15 cellular contexts compared by ENCODE assay signal in the genomic region with DNA sequence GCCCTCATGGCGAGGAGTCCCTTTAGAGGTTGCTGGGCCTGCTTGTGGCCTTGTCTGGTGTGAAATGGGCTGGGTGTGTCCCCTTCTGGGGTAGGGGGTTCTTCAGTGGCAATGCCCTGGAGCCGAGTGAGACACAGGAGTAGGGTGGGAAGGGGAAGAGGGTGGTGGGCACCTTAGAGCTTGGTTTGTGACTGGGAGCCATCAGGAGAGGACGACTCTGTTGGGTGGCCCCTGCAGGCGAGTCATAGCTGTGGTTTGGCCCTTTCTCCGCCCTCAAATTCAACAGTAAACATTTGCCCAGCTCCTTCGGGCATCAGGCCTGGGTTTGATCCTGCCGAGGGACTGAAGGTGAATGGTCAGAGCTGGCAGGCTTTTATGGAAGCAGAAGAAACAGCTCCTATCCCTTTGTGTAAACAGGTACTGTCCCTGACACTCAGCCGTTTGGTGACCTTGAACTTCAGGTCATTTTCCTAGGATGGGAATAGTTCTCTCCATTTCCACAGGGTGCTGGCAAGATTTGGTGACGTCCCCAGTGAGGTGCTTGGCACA. TPM values are rescaled to one million over a fixed set of nuclear protein-coding genes. Genes with fewer than 3 reads are reported as not detected.
DNase-seq lines count a peak whose midpoint lies in the region; ATAC-seq and TF ChIP-seq lines count a peak whose summit lies in the region.
"Had no signal": no experiment of that assay in that cellular context is flagged by ENCODE, and none has a peak within 500 bp of the region (broad histone marks: within the 10 kb centered on the region; RNA-seq: fewer than 3 reads in every experiment).

No MANE protein-coding gene starts in this region.

- TF ChIP-seq CTCF in left ventricle myocardium inferior (IDR thresholded peaks at IDR 0.05; ENCODE audit: borderline replicate concordance) (no peak), heart left ventricle (IDR thresholded peaks at IDR 0.05) (no peak), liver (IDR thresholded peaks at IDR 0.05; ENCODE audit: low read depth, low read length, missing input control) (no peak), transverse colon (IDR thresholded peaks at IDR 0.05) (peak in 1 of 5 experiments; percentile 12), uterus (IDR thresholded peaks at IDR 0.05) (no peak)

- H3K4me1 ChIP-seq in left ventricle myocardium inferior (peaks cover 42% of the 10 kb centered on the region), heart left ventricle (peaks cover 0 to 31% (median 17%) of the 10 kb centered on the region in 12 donors), liver (ENCODE audit: control insufficient read depth in 4 of 4, insufficient read depth in 4 of 4, low read length in 3 of 4) (peaks cover 10 to 33% (median 27%) of the 10 kb centered on the region in 4 donors), transverse colon (peaks cover 8 to 37% (median 22%) of the 10 kb centered on the region in 4 donors), uterus (peaks cover 0 to 13% of the 10 kb centered on the region in 2 donors)
- H3K4me1 ChIP-seq: colonic mucosa had no signal

- H3K9me3 ChIP-seq in left ventricle myocardium inferior (replicated peaks): no peaks in the 10 kb centered on the region
- no peaks in the 10 kb centered on the region for H3K9me3 ChIP-seq in heart left ventricle
- H3K9me3 ChIP-seq in liver (ENCODE audit: control insufficient read depth in 4 of 4, low read length in 3 of 4): no peaks in the 10 kb centered on the region
- no peaks in the 10 kb centered on the region for H3K9me3 ChIP-seq in transverse colon
- H3K9me3 ChIP-seq in uterus: no peaks in the 10 kb centered on the region
- H3K9me3 ChIP-seq: colonic mucosa, right atrium auricular region, thyroid gland had no signal

- H3K4me3 ChIP-seq in left ventricle myocardium inferior (no peak overlapping the region), heart left ventricle (no peak overlapping the region), liver (ENCODE audit: low read depth in 1 of 3, low read length in 3 of 3) (no peak overlapping the region), transverse colon (no peak overlapping the region), uterus (no peak overlapping the region)
- H3K4me3 ChIP-seq: colonic mucosa, right atrium auricular region, thyroid gland had no signal

- no peak for ATAC-seq in heart left ventricle
- ATAC-seq: activated CD4-positive, CD25-positive, alpha-beta regulatory T cell treated with anti-CD3 and anti-CD28 coated beads, Interleukin-2, amount 50 U/mL, for 24 hours; left colon had no signal

- no peak for TF ChIP-seq EP300 in transverse colon (IDR thresholded peaks at IDR 0.05; ENCODE audit: low read depth)

- no peak for DNase-seq in left ventricle myocardium inferior
- no peak for DNase-seq in heart left ventricle
- peak; percentile 36 for DNase-seq in SW480 (ENCODE audit: low spot score)
- no peak for DNase-seq in transverse colon
- no peak for DNase-seq in uterus
- DNase-seq in SHP77 (lab: John Stamatoyannopoulos, UW): no peak
- no peak for DNase-seq in GM03348 (ENCODE audit: low spot score)
- DNase-seq: activated naive CD4-positive, alpha-beta T cell treated with Interleukin-2 at 50 U/mL for 16 hours; colonic mucosa; thyroid gland had no signal

- TF ChIP-seq POLR2A in heart left ventricle (IDR thresholded peaks at IDR 0.05) (no peak), transverse colon (IDR thresholded peaks at IDR 0.05) (no peak), uterus (IDR thresholded peaks at IDR 0.05) (no peak)

- no peak overlapping the region for H3K9ac ChIP-seq in liver (ENCODE audit: low read depth in 1 of 2, low read length in 2 of 2)

- in situ Hi-C loops in transverse colon (cut with MboI; ENCODE audit: low pct_ligation_motif_present in 1 of 4, low pct_unique_long_range_greater_than_20kb in 1 of 4, low sequenced_read_pairs in 3 of 4): no loop called here

- intact Hi-C loops in left ventricle myocardium inferior (cut with micrococcal nuclease) (no loop called here), heart left ventricle (cut with DNase I) (loop anchor here in 1 of 10 donors (2.0 kb wide), 1 partner anchor 22 kb away; no protein-coding TSS in a partner anchor), transverse colon (cut with DNase I; ENCODE audit: low total_unique reads) (no loop called here), uterus (cut with DNase I; ENCODE audit: low total_unique reads) (no loop called here)

- peak overlapping the region; percentile 38 for H3K27ac ChIP-seq in left ventricle myocardium inferior (replicated peaks)
- peak overlapping the region in 1 of 12 donors; percentile 22 for H3K27ac ChIP-seq in heart left ventricle
- H3K27ac ChIP-seq in liver (ENCODE audit: low read depth in 1 of 2, low read length in 2 of 2): peak overlapping the region in 1 of 2 donors; percentile 13
- peak overlapping the region in 3 of 4 donors; percentile 22 to 37 (median 24) for H3K27ac ChIP-seq in transverse colon
- no peak overlapping the region for H3K27ac ChIP-seq in uterus
- H3K27ac ChIP-seq: colonic mucosa, right atrium auricular region, thyroid gland had no signal

- no peaks in the 10 kb centered on the region for H3K27me3 ChIP-seq in left ventricle myocardium inferior (ENCODE audit: low read depth)
- no peaks in the 10 kb centered on the region for H3K27me3 ChIP-seq in heart left ventricle
- no peaks in the 10 kb centered on the region for H3K27me3 ChIP-seq in liver (ENCODE audit: control insufficient read depth in 4 of 4, insufficient read depth in 4 of 4, low read length in 3 of 4)
- no peaks in the 10 kb centered on the region for H3K27me3 ChIP-seq in transverse colon
- no peaks in the 10 kb centered on the region for H3K27me3 ChIP-seq in uterus
- H3K27me3 ChIP-seq: colonic mucosa, right atrium auricular region, thyroid gland had no signal

- 61 to 71% (median 67%) methylated on average over 9 of the region's 9 CpGs for WGBS in heart left ventricle, 4 donors
- whole genome bisulfite sequencing in liver: 33% methylated on average over 9 of the region's 9 CpGs
- 0 to 44% methylated on average over 1 to 9 of the region's 9 CpGs for WGBS in transverse colon (ENCODE audit: low coverage in 1 of 2), 2 donors

- TF ChIP-seq RAD21 in liver (IDR thresholded peaks at IDR 0.05): no peak

- peaks cover 39% of the 10 kb centered on the region for H3K36me3 ChIP-seq in left ventricle myocardium inferior
- H3K36me3 ChIP-seq in heart left ventricle: peaks cover 4 to 46% (median 31%) of the 10 kb centered on the region in 9 donors
- H3K36me3 ChIP-seq in liver (ENCODE audit: control insufficient read depth in 4 of 4, insufficient read depth in 3 of 4, low read depth in 1 of 4, low read length in 3 of 4): peaks cover 0 to 25% (median 11%) of the 10 kb centered on the region in 4 donors
- H3K36me3 ChIP-seq in transverse colon: peaks cover 0 to 19% (median 9%) of the 10 kb centered on the region in 4 donors
- no peaks in the 10 kb centered on the region for H3K36me3 ChIP-seq in uterus

TF ChIP-seq in liver, 16 proteins besides CTCF, POLR2A, EP300 and RAD21 (continues in another document):
- TF ChIP-seq TAF1 (conservative IDR thresholded peaks at IDR 0.05) (no peak), NR2F2 (IDR thresholded peaks at IDR 0.05) (no peak)

RNA-seq across cellular contexts. Expression of a gene that starts 2.9 kb away (rescaled TPM):
- total RNA-seq in left ventricle myocardium inferior: 13.5 TPM
- 10 to 100 TPM in 8 of 9 donors, 1 to 10 TPM in 1; 8.4 to 27.3 (median 12.7) TPM for total RNA-seq in heart left ventricle
- 10 to 100 TPM; 17.3 to 20.4 TPM for polyA plus RNA-seq in heart left ventricle
- total RNA-seq in liver: 10 to 100 TPM; 16.5 to 19.1 TPM
- polyA plus RNA-seq in liver: 10 to 100 TPM in 1 of 2 donors, 1 to 10 TPM in 1; 4.4 to 11.0 TPM
- 100 to 1,000 TPM in 1 of 4 donors, 10 to 100 TPM in 3; 36.5 to 124 (median 53.6) TPM for total RNA-seq in transverse colon
- 10 to 100 TPM in 3 of 4 donors, 1 to 10 TPM in 1; 8.2 to 41.8 (median 29.9) TPM for total RNA-seq in uterus

RNA-seq across cellular contexts. Expression of a gene that starts 9.9 kb away (rescaled TPM):
- total RNA-seq in left ventricle myocardium inferior (0.47 TPM), heart left ventricle (under 1 TPM in 7 of 9 donors, not detected in 2; 0.12 to 0.51 (median 0.34) TPM), liver (under 1 TPM; 0.37 to 0.67 TPM), transverse colon (1 to 10 TPM in 1 of 4 donors, under 1 TPM in 2, not detected in 1; 0.55 to 3.0 (median 0.64) TPM), uterus (1 to 10 TPM in 1 of 4 donors, under 1 TPM in 1, not detected in 2; 0.97 to 1.2 TPM)
- polyA plus RNA-seq in heart left ventricle (under 1 TPM; 0.18 to 0.50 TPM), liver (under 1 TPM; 0.13 to 0.20 TPM)
- polyA plus RNA-seq: CD14-positive monocyte had no signal

RNA-seq across cellular contexts. Expression of a gene that starts 11.7 kb away (rescaled TPM):
- total RNA-seq in left ventricle myocardium inferior: 34.1 TPM
- 10 to 100 TPM; 19.6 to 44.0 (median 33.8) TPM for total RNA-seq in heart left ventricle
- 10 to 100 TPM; 24.6 to 31.7 TPM for polyA plus RNA-seq in heart left ventricle
- total RNA-seq in liver: 1 to 10 TPM; 5.8 to 9.9 TPM
- polyA plus RNA-seq in liver: 1 to 10 TPM; 3.4 to 6.8 TPM
- 10 to 100 TPM; 18.0 to 49.0 (median 29.5) TPM for total RNA-seq in transverse colon
- total RNA-seq in uterus: 10 to 100 TPM in 2 of 4 donors, 1 to 10 TPM in 2; 2.6 to 14.4 (median 10.4) TPM

RNA-seq across cellular contexts. Expression of a gene that starts 15.7 kb away (rescaled TPM):
- total RNA-seq in left ventricle myocardium inferior: 10.9 TPM
- 10 to 100 TPM in 2 of 9 donors, 1 to 10 TPM in 7; 1.7 to 11.7 (median 5.5) TPM for total RNA-seq in heart left ventricle
- polyA plus RNA-seq in heart left ventricle: 1 to 10 TPM; 3.8 to 7.6 TPM
- 1 to 10 TPM; 1.9 TPM for total RNA-seq in liver
- polyA plus RNA-seq in liver: under 1 TPM; 0.26 to 0.91 TPM
- 10 to 100 TPM in 2 of 4 donors, 1 to 10 TPM in 2; 5.7 to 29.9 (median 11.7) TPM for total RNA-seq in transverse colon
- 10 to 100 TPM in 1 of 4 donors, 1 to 10 TPM in 3; 1.2 to 16.9 (median 1.7) TPM for total RNA-seq in uterus
- polyA plus RNA-seq: CD14-positive monocyte had no signal

RNA-seq across cellular contexts. Expression of a gene that starts 21.1 kb away (rescaled TPM):
- total RNA-seq in left ventricle myocardium inferior (27.3 TPM), heart left ventricle (10 to 100 TPM; 19.8 to 49.0 (median 22.8) TPM), liver (10 to 100 TPM; 11.1 to 14.4 TPM), transverse colon (10 to 100 TPM; 50.8 to 81.8 (median 73.1) TPM), uterus (10 to 100 TPM in 3 of 4 donors, 1 to 10 TPM in 1; 9.3 to 32.8 (median 21.5) TPM)
- polyA plus RNA-seq in heart left ventricle (10 to 100 TPM; 28.5 to 42.3 TPM), liver (10 to 100 TPM; 26.0 to 26.7 TPM)

Comparison
In these comparisons a context has a peak if more than half of its experiments do, and no peak if none do; other contexts are left out.
1. H3K27ac ChIP-seq: peak in left ventricle myocardium inferior (single experiment) and transverse colon (3 of 4); none in uterus (0 of 2).